Comparison of ENCODE assay signal across 9 cellular contexts in the genomic region with DNA sequence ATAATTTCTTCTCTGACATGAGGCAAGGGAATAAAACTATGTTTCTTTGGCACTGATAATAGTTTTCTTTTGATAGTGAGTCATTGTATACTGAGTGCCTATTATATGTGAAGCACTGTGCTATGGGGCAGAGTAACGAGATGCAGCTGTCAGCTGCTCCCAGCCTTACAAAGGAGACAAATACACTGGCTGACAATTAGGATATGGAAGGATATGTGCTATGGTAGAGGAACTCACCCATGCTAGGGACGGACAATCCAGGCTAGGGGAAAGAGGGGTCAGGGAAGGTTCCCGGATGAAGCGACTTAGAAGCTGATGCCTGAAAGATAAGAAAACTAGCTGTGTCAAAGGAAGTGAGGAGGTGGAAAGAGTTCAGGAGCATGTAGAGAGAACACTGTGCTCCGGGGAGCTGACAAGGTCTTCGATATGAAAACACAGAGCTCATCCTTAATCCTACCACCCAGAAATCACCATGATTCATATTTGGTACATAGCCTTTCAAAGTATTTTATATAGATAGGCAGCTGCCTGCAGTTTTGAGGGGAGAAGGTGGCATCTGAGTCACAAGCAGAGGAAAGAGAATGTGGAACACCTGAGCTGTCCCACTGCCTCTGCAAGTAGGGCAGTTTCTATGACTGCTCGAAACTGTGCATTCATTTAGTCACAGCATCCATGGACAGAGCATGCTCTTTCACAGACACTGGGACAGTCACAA. TPM values are rescaled to one million over a fixed set of nuclear protein-coding genes. Genes with fewer than 3 reads are reported as not detected.
DNase-seq lines count a peak whose midpoint lies in the region; ATAC-seq and TF ChIP-seq lines count a peak whose summit lies in the region.
"Had no signal": no experiment of that assay in that cellular context is flagged by ENCODE, and none has a peak within 500 bp of the region (broad histone marks: within the 10 kb centered on the region; RNA-seq: fewer than 3 reads in every experiment).

No MANE protein-coding gene starts in this region.

- DNase-seq in stimulated activated CD4-positive, alpha-beta T cell treated with anti-CD3 and anti-CD28 coated beads, Interleukin-1b, Interleukin-23, amount 100 ng/mL, for 48 hours, result peak; percentile 64
- no peak for DNase-seq in stimulated activated CD4-positive, alpha-beta T cell treated with anti-CD3 and anti-CD28 coated beads, Interleukin-4, amount 100 ng/mL, for 4 hours
- no peak for DNase-seq in SK-N-SH
- peak; percentile 64 for DNase-seq in fibroblast of the aortic adventitia (ENCODE audit: low read depth)
- DNase-seq in activated effector memory CD4-positive, alpha-beta T cell treated with anti-CD3 and anti-CD28 coated beads, Interleukin-2, amount 50 U/mL, for 16 hours, result no peak
- DNase-seq in NK-92 treated with Interleukin-12 subunit alpha and Interleukin-12 subunit beta, amount 100 ng/mL, for 24 hours (lab: John Stamatoyannopoulos, UW), result no peak
- DNase-seq: activated gamma-delta T cell treated with Interleukin-2 at 50 U/mL for 16 hours had no signal

- H3K36me3 ChIP-seq in SK-N-SH (replicated peaks in 1 of 2; ENCODE audit: control insufficient read depth in 1 of 2, insufficient read depth in 2 of 2, low read length in 1 of 2), result no peaks in the 10 kb centered on the region

- TF ChIP-seq RAD21 in SK-N-SH (IDR thresholded peaks at IDR 0.05; ENCODE audit: low read length), result no peak

- H3K27me3 ChIP-seq in SK-N-SH (ENCODE audit: insufficient read depth), result no peaks in the 10 kb centered on the region

- no peak overlapping the region for H3K27ac ChIP-seq in SK-N-SH (ENCODE audit: low read depth in 2 of 2, low read length in 1 of 2)

- H3K4me3 ChIP-seq in SK-N-SH (ENCODE audit: low read depth in 2 of 2, low read length in 1 of 2) (no peak overlapping the region), fibroblast of the aortic adventitia (ENCODE audit: low read depth, low read length) (no peak overlapping the region)

- no peaks in the 10 kb centered on the region for H3K9me3 ChIP-seq in SK-N-SH

- no peak for TF ChIP-seq EP300 in SK-N-SH (IDR thresholded peaks at IDR 0.05; ENCODE audit: borderline replicate concordance in 1 of 2, low read depth in 1 of 2, low read length in 1 of 2)

- H3K4me1 ChIP-seq in SK-N-SH (ENCODE audit: control insufficient read depth in 1 of 2, insufficient read depth in 2 of 2, low read depth in 1 of 2, low read length in 1 of 2), result peaks cover 0 to 8% of the 10 kb centered on the region in 2 experiments; a peak in 2 of 4 replicates

- H3K4me2 ChIP-seq in SK-N-SH, result peak overlapping the region; percentile 60; the same call in 1 of the 2 replicates

- peaks cover 10% of the 10 kb centered on the region for H3F3A ChIP-seq in SK-N-SH (replicated peaks; ENCODE audit: insufficient read depth)

- TF ChIP-seq CTCF in SK-N-SH (IDR thresholded peaks at IDR 0.05) (no peak), fibroblast of the aortic adventitia (IDR thresholded peaks at IDR 0.05; ENCODE audit: insufficient read depth, low read length) (no peak)

- no peak overlapping the region for H3K9ac ChIP-seq in SK-N-SH

- no peaks in the 10 kb centered on the region for H3K9me2 ChIP-seq in SK-N-SH

- CTCF ChIA-PET in SK-N-SH (lab: Yijun Ruan, JAX), result interaction anchor here (2.2 kb wide), 1 partner anchor 12 kb away, joined by 6 read pairs; a partner anchor contains a TSS

- no peaks in the 10 kb centered on the region for H3K79me2 ChIP-seq in SK-N-SH (ENCODE audit: insufficient read depth)

- WGBS in SK-N-SH (ENCODE audit: low lambda C conversion rate), result 55% methylated on average over 7 of the region's 7 CpGs

- no peak for ATAC-seq in HG02981 (IDR thresholded peaks at IDR 0.05; ENCODE audit: unreplicated experiment)
- no peak for ATAC-seq in GM21528 (IDR thresholded peaks at IDR 0.05; ENCODE audit: low FRiP score, unreplicated experiment)

- POLR2A ChIA-PET in SK-N-SH (lab: Yijun Ruan, JAX), result interaction anchor here (1.0 kb wide), 1 partner anchor 21 kb away, joined by 3 read pairs; a partner anchor contains a TSS

- no peaks in the 10 kb centered on the region for H4K20me1 ChIP-seq in SK-N-SH (ENCODE audit: insufficient read depth)

- H2AFZ ChIP-seq in SK-N-SH (ENCODE audit: low read depth), result no peak overlapping the region

TF ChIP-seq in SK-N-SH, 30 proteins besides CTCF, POLR2A, EP300 and RAD21:
- TF ChIP-seq RXRA (IDR thresholded peaks at IDR 0.05; ENCODE audit: borderline replicate concordance, low read depth), result no peak
- peak; percentile 40; the same call in 1 of the 2 replicates for TF ChIP-seq FOSL2 (IDR thresholded peaks at IDR 0.05; ENCODE audit: borderline replicate concordance, low read depth)
- no peak for TF ChIP-seq SMC3 (IDR thresholded peaks at IDR 0.05; ENCODE audit: low read depth, low read length)
- TF ChIP-seq, protein P1, sequence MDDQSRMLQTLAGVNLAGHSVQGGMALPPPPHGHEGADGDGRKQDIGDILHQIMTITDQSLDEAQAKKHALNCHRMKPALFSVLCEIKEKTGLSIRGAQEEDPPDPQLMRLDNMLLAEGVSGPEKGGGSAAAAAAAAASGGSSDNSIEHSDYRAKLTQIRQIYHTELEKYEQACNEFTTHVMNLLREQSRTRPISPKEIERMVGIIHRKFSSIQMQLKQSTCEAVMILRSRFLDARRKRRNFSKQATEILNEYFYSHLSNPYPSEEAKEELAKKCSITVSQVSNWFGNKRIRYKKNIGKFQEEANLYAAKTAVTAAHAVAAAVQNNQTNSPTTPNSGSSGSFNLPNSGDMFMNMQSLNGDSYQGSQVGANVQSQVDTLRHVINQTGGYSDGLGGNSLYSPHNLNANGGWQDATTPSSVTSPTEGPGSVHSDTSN (IDR thresholded peaks at IDR 0.05), result no peak
- TF ChIP-seq, protein P2, sequence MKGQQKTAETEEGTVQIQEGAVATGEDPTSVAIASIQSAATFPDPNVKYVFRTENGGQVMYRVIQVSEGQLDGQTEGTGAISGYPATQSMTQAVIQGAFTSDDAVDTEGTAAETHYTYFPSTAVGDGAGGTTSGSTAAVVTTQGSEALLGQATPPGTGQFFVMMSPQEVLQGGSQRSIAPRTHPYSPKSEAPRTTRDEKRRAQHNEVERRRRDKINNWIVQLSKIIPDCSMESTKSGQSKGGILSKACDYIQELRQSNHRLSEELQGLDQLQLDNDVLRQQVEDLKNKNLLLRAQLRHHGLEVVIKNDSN (IDR thresholded peaks at IDR 0.05; ENCODE audit: borderline replicate concordance, low read depth), result no peak
- TF ChIP-seq TCF12 (IDR thresholded peaks at IDR 0.05), result peak; percentile 63

RNA-seq across cellular contexts. Expression of a gene that starts 12.1 kb away (rescaled TPM):
- polyA plus RNA-seq in SK-N-SH (2012; rRNA removed), result 0.03 TPM in 1 of 2 replicates, not detected in the other
- 0.01 TPM in 1 of 2 replicates, not detected in the other for polyA plus RNA-seq in SK-N-SH (2012; cell fraction: cytosol; rRNA removed)
- 0.02 and 0.05 TPM in 2 replicates for polyA plus RNA-seq in SK-N-SH (2012; cell fraction: nucleus; rRNA removed)
- not detected in 2 replicates for total RNA-seq in fibroblast of the aortic adventitia (ENCODE audit: low replicate concordance)

RNA-seq across cellular contexts. Expression of a gene that starts 15.3 kb away (rescaled TPM):
- polyA plus RNA-seq in SK-N-SH (2012; rRNA removed), result 17.1 and 20.4 TPM in 2 replicates
- 7.2 and 11.6 TPM in 2 replicates for polyA plus RNA-seq in SK-N-SH (2012; cell fraction: cytosol; rRNA removed)
- 41.5 and 42.8 TPM in 2 replicates for polyA plus RNA-seq in SK-N-SH (2012; cell fraction: nucleus; rRNA removed)
- 7.8 and 9.5 TPM in 2 replicates for total RNA-seq in fibroblast of the aortic adventitia (ENCODE audit: low replicate concordance)

RNA-seq across cellular contexts. Expression of a gene that starts 21.4 kb away (rescaled TPM):
- 0.74 and 1.3 TPM in 2 replicates for polyA plus RNA-seq in SK-N-SH (2012; rRNA removed)
- polyA plus RNA-seq in SK-N-SH (2012; cell fraction: cytosol; rRNA removed), result 0.81 and 0.83 TPM in 2 replicates
- 0.58 and 1.0 TPM in 2 replicates for polyA plus RNA-seq in SK-N-SH (2012; cell fraction: nucleus; rRNA removed)
- 0.33 and 2.4 TPM in 2 replicates for total RNA-seq in fibroblast of the aortic adventitia (ENCODE audit: low replicate concordance)

RNA-seq across cellular contexts. Expression of a gene that starts 39.6 kb away (rescaled TPM):
- 10.7 and 11.8 TPM in 2 replicates for polyA plus RNA-seq in SK-N-SH (2012; rRNA removed)
- 9.5 and 9.6 TPM in 2 replicates for polyA plus RNA-seq in SK-N-SH (2012; cell fraction: cytosol; rRNA removed)
- polyA plus RNA-seq in SK-N-SH (2012; cell fraction: nucleus; rRNA removed), result 26.6 and 35.1 TPM in 2 replicates
- 17.0 and 37.9 TPM in 2 replicates for total RNA-seq in fibroblast of the aortic adventitia (ENCODE audit: low replicate concordance)

RNA-seq across cellular contexts. Expression of a gene that starts 49.0 kb away (rescaled TPM):
- polyA plus RNA-seq in SK-N-SH (2012; rRNA removed), result 40.1 and 48.3 TPM in 2 replicates
- 46.8 and 48.8 TPM in 2 replicates for polyA plus RNA-seq in SK-N-SH (2012; cell fraction: cytosol; rRNA removed)
- polyA plus RNA-seq in SK-N-SH (2012; cell fraction: nucleus; rRNA removed), result 53.7 and 57.8 TPM in 2 replicates
- total RNA-seq in fibroblast of the aortic adventitia (ENCODE audit: low replicate concordance), result 15.5 and 49.7 TPM in 2 replicates

Comparison
In these comparisons a context has a peak if more than half of its experiments do, and no peak if none do; other contexts are left out.
1. DNase-seq: peak in stimulated activated CD4-positive, alpha-beta T cell treated with anti-CD3 and anti-CD28 coated beads, Interleukin-1b, Interleukin-23, amount 100 ng/mL, for 48 hours (single experiment) and fibroblast of the aortic adventitia (single experiment); none in stimulated activated CD4-positive, alpha-beta T cell treated with anti-CD3 and anti-CD28 coated beads, Interleukin-4, amount 100 ng/mL, for 4 hours (0 of 2), SK-N-SH (single experiment), activated effector memory CD4-positive, alpha-beta T cell treated with anti-CD3 and anti-CD28 coated beads, Interleukin-2, amount 50 U/mL, for 16 hours (single experiment) and NK-92 treated with Interleukin-12 subunit alpha and Interleukin-12 subunit beta, amount 100 ng/mL, for 24 hours (single experiment).